Comparison of ENCODE assay signal across 22 cellular contexts in genomic region chr18:8142932-8143331, GRCh38.
DNase-seq lines count a peak whose midpoint lies in the region; ATAC-seq and TF ChIP-seq lines count a peak whose summit lies in the region.
"Had no signal": no experiment of that assay in that cellular context is flagged by ENCODE, and none has a peak within 500 bp of the region (broad histone marks: within the 10 kb centered on the region; RNA-seq: fewer than 3 reads in every experiment).

No MANE protein-coding gene starts in this region.

- peaks cover 3 to 6% of the 10 kb centered on the region in 2 donors for H3K9me3 Mint-ChIP-seq in activated T-cell treated with anti-CD3 and anti-CD28 coated beads, Interleukin-2, amount 50 U/mL, for 72 hours

- DNase-seq in left ventricle myocardium inferior (no peak), left ventricle myocardium superior (no peak), choroid plexus epithelial cell (ENCODE audit: low read depth) (peak; percentile 9), mesenchymal stem cell (no peak), uterus (no peak), SIG-M5 treated with dmso at 0.1 percent for 504 hours (lab: John Stamatoyannopoulos, UW; ENCODE audit: unreplicated experiment) (no peak), HUDEP-2 (lab: John Stamatoyannopoulos, UW; ENCODE audit: unreplicated experiment in 76 of 76) (no peak)
- no peak for DNase-seq in activated T-cell treated with anti-CD3 and anti-CD28 coated beads, Interleukin-2, amount 50 U/mL, for 72 hours
- DNase-seq: Calu3; CD8-positive, alpha-beta memory T cell; GOT3; HCEC 1CT; KG1; NCI-H1105; NCI-H146; NCI-H2029; NCI-H2227 treated with DMSO at 0.1 percent for 48 hours; NCI-H524; NCI-H774; NK-92 treated with Interleukin-12 subunit alpha and Interleukin-12 subunit beta, amount 100 ng/mL, for 24 hours had no signal

- H2BK120ac ChIP-seq in mesenchymal stem cell (ENCODE audit: low read depth, low read length) = no peak overlapping the region

- H3K23ac ChIP-seq in mesenchymal stem cell (ENCODE audit: low read length in 2 of 2) = no peak overlapping the region

- 100% methylated on average over 2 of the region's 2 CpGs for WGBS in mesenchymal stem cell

- no peak overlapping the region for H4K91ac ChIP-seq in mesenchymal stem cell (ENCODE audit: low read length)

- TF ChIP-seq CTCF in left ventricle myocardium inferior (IDR thresholded peaks at IDR 0.05; ENCODE audit: borderline replicate concordance) = no peak
- no peak for TF ChIP-seq CTCF in choroid plexus epithelial cell (conservative IDR thresholded peaks at IDR 0.05; ENCODE audit: low read depth, low read length)
- TF ChIP-seq CTCF in uterus (IDR thresholded peaks at IDR 0.05) = no peak

- no peak overlapping the region for H2AK5ac ChIP-seq in mesenchymal stem cell (ENCODE audit: low read length, severe bottlenecking)

- peaks cover 16% of the 10 kb centered on the region for H3K36me3 ChIP-seq in left ventricle myocardium inferior
- H3K36me3 ChIP-seq in mesenchymal stem cell (ENCODE audit: control insufficient read depth in 1 of 2, insufficient read depth in 2 of 2, low read depth in 1 of 2, low read length in 2 of 2) = peaks cover 22 to 25% of the 10 kb centered on the region in 2 experiments
- no peaks in the 10 kb centered on the region for H3K36me3 ChIP-seq in uterus

- no peak for TF ChIP-seq POLR2A in uterus (IDR thresholded peaks at IDR 0.05)

- H2BK12ac ChIP-seq in mesenchymal stem cell (ENCODE audit: low read length in 2 of 2) = no peak overlapping the region

- intact Hi-C loops in left ventricle myocardium inferior (cut with micrococcal nuclease) = no loop called here
- intact Hi-C loops in left ventricle myocardium superior (cut with micrococcal nuclease) = no loop called here
- intact Hi-C loops in uterus (cut with DNase I; ENCODE audit: low total_unique reads) = no loop called here

- H2AFZ ChIP-seq in mesenchymal stem cell (ENCODE audit: low read depth, low read length) = no peak overlapping the region

- H2BK5ac ChIP-seq in mesenchymal stem cell (ENCODE audit: low read depth, low read length, poor library complexity, severe bottlenecking) = no peak overlapping the region

- H3K4me1 ChIP-seq in left ventricle myocardium inferior (peaks cover 56% of the 10 kb centered on the region), mesenchymal stem cell (ENCODE audit: control insufficient read depth, insufficient read depth, low read depth, low read length) (peaks cover 3% of the 10 kb centered on the region), uterus (no peaks in the 10 kb centered on the region)

- H4K8ac ChIP-seq in mesenchymal stem cell (ENCODE audit: low read length) = no peak overlapping the region

- no peak overlapping the region for H3K4me3 Mint-ChIP-seq in activated T-cell treated with anti-CD3 and anti-CD28 coated beads, Interleukin-2, amount 50 U/mL, for 72 hours
- H3K4me3 Mint-ChIP-seq: CD8-positive, alpha-beta memory T cell had no signal

- H3K4me3 ChIP-seq in left ventricle myocardium inferior (no peak overlapping the region), choroid plexus epithelial cell (ENCODE audit: low read depth, low read length) (no peak overlapping the region), mesenchymal stem cell (ENCODE audit: insufficient read depth in 1 of 2, low read depth in 1 of 2, low read length in 2 of 2) (no peak overlapping the region), uterus (no peak overlapping the region)

- H3K27me3 ChIP-seq in left ventricle myocardium inferior (ENCODE audit: low read depth) (no peaks in the 10 kb centered on the region), mesenchymal stem cell (ENCODE audit: control insufficient read depth in 1 of 2, insufficient read depth in 1 of 2, low read length in 2 of 2) (no peaks in the 10 kb centered on the region), uterus (no peaks in the 10 kb centered on the region)

- no peak overlapping the region for H3K4ac ChIP-seq in mesenchymal stem cell (ENCODE audit: low read depth in 1 of 2, low read length in 2 of 2)

- no peak overlapping the region for H2BK15ac ChIP-seq in mesenchymal stem cell (ENCODE audit: low read depth, poor library complexity, severe bottlenecking)

- no peaks in the 10 kb centered on the region for H3K36me3 Mint-ChIP-seq in activated T-cell treated with anti-CD3 and anti-CD28 coated beads, Interleukin-2, amount 50 U/mL, for 72 hours (ENCODE audit: insufficient read depth in 2 of 2)

- peaks cover 7% of the 10 kb centered on the region for H3K79me1 ChIP-seq in mesenchymal stem cell (replicated peaks; ENCODE audit: low read length, poor library complexity, severe bottlenecking)

- H3K4me1 Mint-ChIP-seq in activated T-cell treated with anti-CD3 and anti-CD28 coated beads, Interleukin-2, amount 50 U/mL, for 72 hours (ENCODE audit: low read depth) = no peaks in the 10 kb centered on the region
- H3K4me1 Mint-ChIP-seq: CD8-positive, alpha-beta memory T cell had no signal

- no peak overlapping the region for H3K18ac ChIP-seq in mesenchymal stem cell (ENCODE audit: low read depth in 1 of 2, low read length in 2 of 2)

- peak overlapping the region; percentile 20 for H3K9ac ChIP-seq in mesenchymal stem cell (ENCODE audit: low read length)

- no peak for ATAC-seq in left ventricle myocardium superior
- no peak for ATAC-seq in activated T-cell treated with anti-CD3 and anti-CD28 coated beads, Interleukin-2, amount 50 U/mL, for 72 hours (replicated peaks in 1 of 2)
- ATAC-seq: Panc1 had no signal

- no peak overlapping the region for H3K27ac Mint-ChIP-seq in activated T-cell treated with anti-CD3 and anti-CD28 coated beads, Interleukin-2, amount 50 U/mL, for 72 hours
- H3K27ac Mint-ChIP-seq: CD8-positive, alpha-beta memory T cell had no signal

- H3K4me2 ChIP-seq in mesenchymal stem cell (ENCODE audit: low read length, poor library complexity, severe bottlenecking) = no peak overlapping the region

- H3K27ac ChIP-seq in left ventricle myocardium inferior (replicated peaks) (peak overlapping the region; percentile 88), mesenchymal stem cell (ENCODE audit: low read length, poor library complexity, severe bottlenecking) (no peak overlapping the region), uterus (peak overlapping the region; percentile 5 to 40)
- H3K27ac ChIP-seq: C4-2B had no signal

- H3K9me3 ChIP-seq in left ventricle myocardium inferior (replicated peaks) (peaks cover 15% of the 10 kb centered on the region), mesenchymal stem cell (ENCODE audit: control insufficient read depth, low read length) (peaks cover 3% of the 10 kb centered on the region), uterus (no peaks in the 10 kb centered on the region)

- no peak overlapping the region for H3K14ac ChIP-seq in mesenchymal stem cell (ENCODE audit: low read length in 2 of 2)

- no peaks in the 10 kb centered on the region for H3K27me3 Mint-ChIP-seq in activated T-cell treated with anti-CD3 and anti-CD28 coated beads, Interleukin-2, amount 50 U/mL, for 72 hours (ENCODE audit: low read depth)
